ENCODE assay signal across 8 cellular contexts in genomic region chrX:53321216-53321942, GRCh38. TPM values are rescaled to one million over a fixed set of nuclear protein-coding genes. Genes with fewer than 3 reads are reported as not detected.
DNase-seq lines count a peak whose midpoint lies in the region; ATAC-seq and TF ChIP-seq lines count a peak whose summit lies in the region.

No MANE protein-coding gene starts in this region.

- no peak for DNase-seq in GM12864 (ENCODE audit: low read depth)
- DNase-seq in T-helper 2 cell treated with Interferon-gamma antibody and Interleukin-4, amounts not matched to agents 5 μg/mL and 100 μg/mL, for 36 hours (ENCODE audit: low spot score): no peak
- no peak for DNase-seq in fibroblast of the aortic adventitia (ENCODE audit: low read depth)
- DNase-seq in omental fat pad (ENCODE audit: low spot score): no peak
- DNase-seq in ACHN: no peak
- DNase-seq in GF-D8 (lab: John Stamatoyannopoulos, UW): no peak
- DNase-seq in NCI-H1417 (lab: John Stamatoyannopoulos, UW): no peak

- peaks cover 72% of the 10 kb centered on the region for H3K27me3 Mint-ChIP-seq in T-helper 2 cell treated with Interferon-gamma antibody and Interleukin-4, amounts not matched to agents 5 μg/mL and 100 μg/mL, for 36 hours (ENCODE audit: low read depth)

- H3K4me3 Mint-ChIP-seq in T-helper 2 cell treated with Interferon-gamma antibody and Interleukin-4, amounts not matched to agents 5 μg/mL and 100 μg/mL, for 36 hours: peak overlapping the region; percentile 65

- H3K4me3 ChIP-seq in GM12864 (ENCODE audit: low read depth, low read length) (peak overlapping the region; percentile 27), fibroblast of the aortic adventitia (ENCODE audit: low read depth, low read length) (peak overlapping the region; percentile 70)

- H3K4me1 Mint-ChIP-seq in T-helper 2 cell treated with Interferon-gamma antibody and Interleukin-4, amounts not matched to agents 5 μg/mL and 100 μg/mL, for 36 hours (ENCODE audit: low read depth): peaks cover 6% of the 10 kb centered on the region

- TF ChIP-seq CTCF in GM12864 (IDR thresholded peaks at IDR 0.05; ENCODE audit: low read depth, low read length, missing control alignments) (no peak), fibroblast of the aortic adventitia (IDR thresholded peaks at IDR 0.05; ENCODE audit: insufficient read depth, low read length) (no peak), omental fat pad (IDR thresholded peaks at IDR 0.05) (no peak)

- in situ Hi-C loops in ACHN (cut with HindIII; ENCODE audit: low pct_ligation_motif_present, low pct_unique_long_range_greater_than_20kb, low sequenced_read_pairs): no loop called here

- H3K36me3 Mint-ChIP-seq in T-helper 2 cell treated with Interferon-gamma antibody and Interleukin-4, amounts not matched to agents 5 μg/mL and 100 μg/mL, for 36 hours (ENCODE audit: low read depth): no peaks in the 10 kb centered on the region

- ATAC-seq in omental fat pad (ENCODE audit: low FRiP score) (peak; percentile 45), HG03342 (IDR thresholded peaks at IDR 0.05; ENCODE audit: unreplicated experiment) (no peak)

- no peak overlapping the region for H3K27ac Mint-ChIP-seq in T-helper 2 cell treated with Interferon-gamma antibody and Interleukin-4, amounts not matched to agents 5 μg/mL and 100 μg/mL, for 36 hours

- no peaks in the 10 kb centered on the region for H3K9me3 Mint-ChIP-seq in T-helper 2 cell treated with Interferon-gamma antibody and Interleukin-4, amounts not matched to agents 5 μg/mL and 100 μg/mL, for 36 hours

RNA-seq across cellular contexts. Expression of gene IQSEC2, which starts 40.0 kb away (rescaled TPM):
- total RNA-seq in fibroblast of the aortic adventitia (ENCODE audit: low replicate concordance): 3.6 and 5.6 TPM in 2 replicates
- total RNA-seq in omental fat pad: 10 to 100 TPM; 12.2 to 14.8 (median 14.0) TPM
